ENCODE assay signal across 8 cellular contexts in the genomic region with DNA sequence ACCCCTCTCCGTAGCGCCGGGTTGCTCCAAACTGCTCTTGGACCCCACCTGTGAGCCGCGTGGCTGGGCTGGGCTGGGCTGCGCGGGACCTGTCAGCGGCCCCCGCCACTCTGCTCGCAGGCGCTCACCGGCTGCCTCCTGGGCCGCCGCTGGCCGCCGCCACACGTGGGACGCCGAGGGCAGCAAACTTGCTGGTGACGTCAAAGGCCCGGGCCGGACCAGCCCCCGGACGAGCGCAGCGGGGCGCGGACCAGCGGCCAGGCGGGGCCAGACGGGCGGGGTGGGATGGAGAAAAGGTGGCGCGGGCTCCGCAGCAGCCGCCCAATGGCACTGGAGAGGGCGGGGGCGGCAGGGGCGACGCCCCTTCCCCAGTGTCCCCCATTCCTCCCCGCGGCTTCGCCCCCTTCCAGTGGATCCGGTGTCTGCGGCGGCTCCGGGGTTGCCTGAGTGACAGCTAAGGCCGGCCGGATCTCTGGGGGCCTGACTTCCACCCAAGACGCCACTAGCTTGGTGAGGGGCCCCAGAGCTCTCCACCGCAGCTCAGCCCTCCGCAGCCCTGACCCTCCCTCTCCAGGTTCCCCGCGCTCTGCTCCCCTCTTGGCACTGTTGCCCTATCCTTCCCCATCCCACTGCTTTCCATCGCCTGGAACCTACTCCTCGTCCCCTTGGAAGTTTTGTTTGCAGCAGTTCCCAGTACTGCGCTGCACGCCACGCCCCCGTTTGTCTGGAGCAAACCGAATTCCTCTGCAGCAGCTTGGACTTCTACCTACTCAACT. TPM values are rescaled to one million over a fixed set of nuclear protein-coding genes. Genes with fewer than 3 reads are reported as not detected.
DNase-seq lines count a peak whose midpoint lies in the region; ATAC-seq and TF ChIP-seq lines count a peak whose summit lies in the region.

A gene (minus strand): TSS at position 154 of the 776 bp plus-strand sequence. CDS start 800 bp downstream, outside the sequence.

- peak within 1 kb of the TSS; percentile 67 for H3K4me3 ChIP-seq in AG09309 (ENCODE audit: control insufficient read depth, low read depth, low read length)

- peaks cover 34% of the 10 kb centered on the region for H3K4me1 Mint-ChIP-seq in brain
- H3K4me1 Mint-ChIP-seq in stimulated activated naive CD8-positive, alpha-beta T cell treated with anti-CD3 and anti-CD28 coated beads, Interleukin-15, amount 100 ng/mL, for 72 hours, result peaks cover 23% of the 10 kb centered on the region

- peak; percentile 62 for ATAC-seq in stimulated activated naive CD8-positive, alpha-beta T cell treated with anti-CD3 and anti-CD28 coated beads, Interleukin-15, amount 100 ng/mL, for 72 hours
- no peak for ATAC-seq in GM18868 (IDR thresholded peaks at IDR 0.05; ENCODE audit: unreplicated experiment)

- H3K9me3 Mint-ChIP-seq in brain, result peaks cover 0 to 11% (median 0%) of the 10 kb centered on the region in 5 experiments
- no peaks in the 10 kb centered on the region for H3K9me3 Mint-ChIP-seq in stimulated activated naive CD8-positive, alpha-beta T cell treated with anti-CD3 and anti-CD28 coated beads, Interleukin-15, amount 100 ng/mL, for 72 hours

- peak within 1 kb of the TSS; percentile 84 to 97 (median 91) for H3K4me3 Mint-ChIP-seq in brain
- peak within 1 kb of the TSS; percentile 79 to 85 for H3K4me3 Mint-ChIP-seq in stimulated activated naive CD8-positive, alpha-beta T cell treated with anti-CD3 and anti-CD28 coated beads, Interleukin-15, amount 100 ng/mL, for 72 hours

- no peak for DNase-seq in AG09309 (ENCODE audit: low read depth)
- peak; percentile 81 for DNase-seq in LHCN-M2 (ENCODE audit: low read depth)
- peak; percentile 97 for DNase-seq in islet precursor cell
- DNase-seq in stimulated activated naive CD8-positive, alpha-beta T cell treated with anti-CD3 and anti-CD28 coated beads, Interleukin-15, amount 100 ng/mL, for 72 hours, result peak; percentile 11 to 21
- no peak for DNase-seq in LoVo (ENCODE audit: low spot score)
- DNase-seq in pons (ENCODE audit: low spot score), result no peak

- TF ChIP-seq CTCF in AG09309 (IDR thresholded peaks at IDR 0.05; ENCODE audit: control insufficient read depth, insufficient read depth, low read depth, low read length, missing control alignments) (no peak), brain (conservative IDR thresholded peaks at IDR 0.05) (no peak)

- peaks cover 64% of the 10 kb centered on the region for H3K27me3 Mint-ChIP-seq in brain
- H3K27me3 Mint-ChIP-seq in stimulated activated naive CD8-positive, alpha-beta T cell treated with anti-CD3 and anti-CD28 coated beads, Interleukin-15, amount 100 ng/mL, for 72 hours, result peaks cover 84% of the 10 kb centered on the region

- H3K27ac Mint-ChIP-seq in brain, result peak within 1 kb of the TSS in 4 of 5 experiments; percentile 55 to 89 (median 87)
- peak within 1 kb of the TSS in 1 of 2 donors; percentile 67 for H3K27ac Mint-ChIP-seq in stimulated activated naive CD8-positive, alpha-beta T cell treated with anti-CD3 and anti-CD28 coated beads, Interleukin-15, amount 100 ng/mL, for 72 hours

- H3K36me3 Mint-ChIP-seq in brain, result no peaks in the 10 kb centered on the region

RNA-seq across cellular contexts. Expression of the gene that starts here (rescaled TPM):
- total RNA-seq in LHCN-M2 (2014; rRNA removed), result 10.4 and 19.8 TPM in 2 replicates
- polyA plus RNA-seq in LHCN-M2 (2012), result 3.4 TPM
- 0.32 TPM for polyA plus RNA-seq in brain (ENCODE audit: insufficient read depth, low read depth, low replicate concordance)

Comparison
In these comparisons a context has a peak if more than half of its experiments do, and no peak if none do; other contexts are left out.
1. DNase-seq: peak in LHCN-M2 (single experiment), islet precursor cell (single experiment) and stimulated activated naive CD8-positive, alpha-beta T cell treated with anti-CD3 and anti-CD28 coated beads, Interleukin-15, amount 100 ng/mL, for 72 hours (2 of 2); none in AG09309 (single experiment), LoVo (single experiment) and pons (single experiment).